15 cellular contexts compared by ENCODE assay signal in genomic region chr15:44788748-44789147, GRCh38. TPM values are rescaled to one million over a fixed set of nuclear protein-coding genes. Genes with fewer than 3 reads are reported as not detected.
DNase-seq lines count a peak whose midpoint lies in the region; ATAC-seq and TF ChIP-seq lines count a peak whose summit lies in the region.
"Had no signal": no experiment of that assay in that cellular context is flagged by ENCODE, and none has a peak within 500 bp of the region (broad histone marks: within the 10 kb centered on the region; RNA-seq: fewer than 3 reads in every experiment).

No MANE protein-coding gene starts in this region.

- H3K4me1 ChIP-seq in hepatocyte (ENCODE audit: insufficient read depth) = no peaks in the 10 kb centered on the region
- H3K4me1 ChIP-seq: neural progenitor cell, vagina had no signal

- no peak for ATAC-seq in HG02571 (IDR thresholded peaks at IDR 0.05; ENCODE audit: unreplicated experiment)

- H3K27ac ChIP-seq in hepatocyte = no peak overlapping the region
- H3K27ac ChIP-seq: KMS-11, neural progenitor cell, vagina had no signal

- H3K27me3 ChIP-seq in hepatocyte = no peaks in the 10 kb centered on the region
- H3K27me3 ChIP-seq: neural progenitor cell, vagina had no signal

- DNase-seq in RKO (ENCODE audit: low spot score) (peak; percentile 31), dermis blood vessel endothelial cell (peak; percentile 67), NCI-H446 (lab: John Stamatoyannopoulos, UW) (no peak), cortex of kidney (lab: John Stamatoyannopoulos, UW) (no peak), hepatocyte (ENCODE audit: low spot score) (no peak)
- DNase-seq in activated CD8-positive, alpha-beta memory T cell treated with anti-CD3 and anti-CD28 coated beads, Interleukin-2, amount 50 U/mL, for 24 hours (ENCODE audit: extremely low read depth) = peak; percentile 9
- peak; percentile 27 to 43 for DNase-seq in stimulated activated CD8-positive, alpha-beta memory T cell treated with anti-CD3 and anti-CD28 coated beads, Interleukin-15, amount 100 ng/mL, for 48 hours (ENCODE audit: low read depth in 2 of 2)
- DNase-seq: caudate nucleus, COR-L47, H9 had no signal

- no peaks in the 10 kb centered on the region for H3K79me2 ChIP-seq in hepatocyte

- H2AFZ ChIP-seq in hepatocyte = no peak overlapping the region

- TF ChIP-seq CTCF in hepatocyte (IDR thresholded peaks at IDR 0.05; ENCODE audit: poor library complexity) = no peak

- H3K4me3 ChIP-seq in hepatocyte = no peak overlapping the region
- H3K4me3 ChIP-seq: neural progenitor cell, smooth muscle cell, vagina had no signal

- no peaks in the 10 kb centered on the region for H4K20me1 ChIP-seq in hepatocyte (ENCODE audit: insufficient read depth, poor library complexity, severe bottlenecking)

- H3K9me3 ChIP-seq in hepatocyte (ENCODE audit: low read depth) = no peaks in the 10 kb centered on the region
- H3K9me3 ChIP-seq: vagina had no signal

- no peaks in the 10 kb centered on the region for H3K36me3 ChIP-seq in hepatocyte (replicated peaks; ENCODE audit: insufficient read depth, low read depth)
- H3K36me3 ChIP-seq: neural progenitor cell, vagina had no signal

- 77% methylated on average over 8 of the region's 8 CpGs for WGBS in hepatocyte (ENCODE audit: low lambda C conversion rate, missing lambda C conversion rate)

- H3K4me2 ChIP-seq in hepatocyte = no peak overlapping the region
- H3K4me2 ChIP-seq: KMS-11, neural progenitor cell, smooth muscle cell had no signal

- no peaks in the 10 kb centered on the region for H3K9me2 ChIP-seq in hepatocyte (replicated peaks; ENCODE audit: insufficient read depth)

RNA-seq across cellular contexts. Expression of gene TRIM69, which starts 52.4 kb away (rescaled TPM):
- total RNA-seq in dermis blood vessel endothelial cell = 12.8 and 14.1 TPM in 2 replicates
- total RNA-seq in hepatocyte = 10.8 and 11.0 TPM in 2 replicates
- polyA plus RNA-seq in hepatocyte = 6.5 and 9.7 TPM in 2 replicates

Comparison
In these comparisons a context has a peak if more than half of its experiments do, and no peak if none do; other contexts are left out.
1. DNase-seq: peak in RKO (single experiment), activated CD8-positive, alpha-beta memory T cell treated with anti-CD3 and anti-CD28 coated beads, Interleukin-2, amount 50 U/mL, for 24 hours (single experiment), dermis blood vessel endothelial cell (single experiment) and stimulated activated CD8-positive, alpha-beta memory T cell treated with anti-CD3 and anti-CD28 coated beads, Interleukin-15, amount 100 ng/mL, for 48 hours (2 of 2); none in NCI-H446 (0 of 2), cortex of kidney (single experiment) and hepatocyte (single experiment).